ENCODE assay signal across 8 cellular contexts in the genomic region with DNA sequence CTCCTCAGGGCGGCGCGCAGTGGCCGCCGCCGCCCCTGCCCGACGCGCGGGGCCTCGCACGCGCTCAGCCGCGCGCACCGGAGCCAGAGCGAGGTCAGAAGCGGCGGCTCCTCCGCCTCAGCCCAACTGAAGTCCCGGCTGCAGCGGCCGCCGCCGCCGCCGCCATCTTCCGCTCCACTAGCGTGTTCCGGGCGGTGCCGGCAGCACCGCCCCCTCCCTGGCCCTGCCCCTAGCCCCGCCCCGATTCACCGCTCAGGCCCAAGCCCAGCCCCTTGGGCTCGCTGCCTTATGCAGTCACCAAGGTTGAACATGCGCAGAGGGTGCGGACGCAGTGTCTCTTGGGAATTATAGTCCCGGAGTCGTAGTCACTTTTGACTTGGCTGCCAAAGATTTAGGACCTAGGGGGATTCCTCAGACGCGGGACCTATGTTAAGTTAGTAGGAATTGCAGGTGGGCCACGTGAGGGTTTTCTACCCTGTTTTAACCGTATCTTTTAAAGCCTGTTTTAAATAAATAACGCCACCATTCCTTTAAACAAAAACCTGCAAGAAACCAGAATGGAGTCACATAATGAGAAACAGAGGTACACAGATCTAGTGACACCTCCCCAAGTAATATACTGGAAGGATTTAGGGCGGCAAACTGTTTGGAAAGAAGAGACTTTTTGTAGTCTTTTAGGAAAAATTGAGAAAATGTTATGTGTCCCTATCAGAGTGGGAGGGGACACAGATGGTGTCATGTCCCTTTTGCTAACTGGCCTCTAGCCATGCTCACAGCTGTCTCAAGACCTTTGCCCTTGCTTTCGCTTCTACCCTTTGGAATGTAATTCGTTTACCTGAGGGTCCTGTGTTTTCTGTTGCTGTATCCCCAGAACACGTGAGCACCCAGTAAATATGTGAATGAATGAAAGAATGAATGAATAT. TPM values are rescaled to one million over a fixed set of nuclear protein-coding genes. Genes with fewer than 3 reads are reported as not detected.
DNase-seq lines count a peak whose midpoint lies in the region; ATAC-seq and TF ChIP-seq lines count a peak whose summit lies in the region.

A gene with protein sequence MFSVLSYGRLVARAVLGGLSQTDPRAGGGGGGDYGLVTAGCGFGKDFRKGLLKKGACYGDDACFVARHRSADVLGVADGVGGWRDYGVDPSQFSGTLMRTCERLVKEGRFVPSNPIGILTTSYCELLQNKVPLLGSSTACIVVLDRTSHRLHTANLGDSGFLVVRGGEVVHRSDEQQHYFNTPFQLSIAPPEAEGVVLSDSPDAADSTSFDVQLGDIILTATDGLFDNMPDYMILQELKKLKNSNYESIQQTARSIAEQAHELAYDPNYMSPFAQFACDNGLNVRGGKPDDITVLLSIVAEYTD (minus strand): TSS at position 182 of the 923 bp plus-strand sequence. CDS start 287 bp downstream, outside the sequence.

- peak; percentile 74 to 84 for TF ChIP-seq POLR2A in Peyer's patch (IDR thresholded peaks at IDR 0.05)

- H3K4me3 ChIP-seq in Peyer's patch: peak within 1 kb of the TSS; percentile 90 to 99 (median 94)
- H3K4me3 ChIP-seq in muscle layer of colon (ENCODE audit: low read depth in 1 of 2, low read length in 2 of 2): peak within 1 kb of the TSS; percentile 80 to 82

- no peaks in the 10 kb centered on the region for H3K36me3 ChIP-seq in KOPT-K1 (ENCODE audit: insufficient read depth, low read length)
- H3K36me3 ChIP-seq in Peyer's patch: no peaks in the 10 kb centered on the region
- H3K36me3 ChIP-seq in muscle layer of colon (ENCODE audit: insufficient read depth, low read length): no peaks in the 10 kb centered on the region

- H3K27me3 ChIP-seq in Peyer's patch (no peaks in the 10 kb centered on the region), muscle layer of colon (ENCODE audit: control insufficient read depth in 1 of 2, insufficient read depth in 2 of 2, low read length in 2 of 2) (no peaks in the 10 kb centered on the region)

- peak in 1 of 6 experiments; percentile 2 for TF ChIP-seq CTCF in Peyer's patch (IDR thresholded peaks at IDR 0.05)

- H3K27ac ChIP-seq in KOPT-K1 (ENCODE audit: low read depth, low read length, poor library complexity, severe bottlenecking): peak within 1 kb of the TSS; percentile 73
- peak within 1 kb of the TSS; percentile 85 to 95 (median 92) for H3K27ac ChIP-seq in Peyer's patch
- H3K27ac ChIP-seq in muscle layer of colon (ENCODE audit: low read depth, low read length): peak within 1 kb of the TSS; percentile 89

- peak within 1 kb of the TSS; percentile 62 for H3K9ac ChIP-seq in muscle layer of colon (ENCODE audit: low read length)

- ATAC-seq in GM21737 (IDR thresholded peaks at IDR 0.05; ENCODE audit: unreplicated experiment) (peak; percentile 88), esophagus mucosa (peak; percentile 91)

- peaks cover 0 to 40% (median 17%) of the 10 kb centered on the region in 4 donors for H3K4me1 ChIP-seq in Peyer's patch
- peaks cover 46% of the 10 kb centered on the region for H3K4me1 ChIP-seq in muscle layer of colon (ENCODE audit: insufficient read depth, low read length)

- peak; percentile 95 for DNase-seq in DMS53 treated with DMSO at 0.1 percent for 48 hours (lab: John Stamatoyannopoulos, UW; ENCODE audit: unreplicated experiment)
- DNase-seq in Peyer's patch: peak; percentile 97 to 99 (median 98)
- peak; percentile 98 to 99 for DNase-seq in activated T-cell treated with anti-CD3 and anti-CD28 coated beads, Interleukin-2, amount 50 U/mL, for 48 hours
- DNase-seq in stimulated activated CD8-positive, alpha-beta memory T cell treated with anti-CD3 and anti-CD28 coated beads, Interleukin-7, amount 100 ng/mL, for 1 hour (ENCODE audit: low read depth in 2 of 2): peak; percentile 93 to 94

- no peaks in the 10 kb centered on the region for H3K9me3 ChIP-seq in KOPT-K1 (ENCODE audit: insufficient read depth, low read length, poor library complexity, severe bottlenecking)
- no peaks in the 10 kb centered on the region for H3K9me3 ChIP-seq in Peyer's patch
- no peaks in the 10 kb centered on the region for H3K9me3 ChIP-seq in muscle layer of colon (ENCODE audit: low read length)

RNA-seq across cellular contexts. Expression of the gene that starts here (rescaled TPM):
- total RNA-seq in Peyer's patch (10 to 100 TPM; 19.5 to 21.4 (median 20.1) TPM), esophagus mucosa (14.4 TPM)

Comparison
In these comparisons a context has a peak if more than half of its experiments do, and no peak if none do; other contexts are left out.
1. Peak in every context shown above with its lines: DNase-seq, ATAC-seq, H3K4me3 ChIP-seq and H3K27ac ChIP-seq.